10 cellular contexts compared by ENCODE assay signal in the genomic region with DNA sequence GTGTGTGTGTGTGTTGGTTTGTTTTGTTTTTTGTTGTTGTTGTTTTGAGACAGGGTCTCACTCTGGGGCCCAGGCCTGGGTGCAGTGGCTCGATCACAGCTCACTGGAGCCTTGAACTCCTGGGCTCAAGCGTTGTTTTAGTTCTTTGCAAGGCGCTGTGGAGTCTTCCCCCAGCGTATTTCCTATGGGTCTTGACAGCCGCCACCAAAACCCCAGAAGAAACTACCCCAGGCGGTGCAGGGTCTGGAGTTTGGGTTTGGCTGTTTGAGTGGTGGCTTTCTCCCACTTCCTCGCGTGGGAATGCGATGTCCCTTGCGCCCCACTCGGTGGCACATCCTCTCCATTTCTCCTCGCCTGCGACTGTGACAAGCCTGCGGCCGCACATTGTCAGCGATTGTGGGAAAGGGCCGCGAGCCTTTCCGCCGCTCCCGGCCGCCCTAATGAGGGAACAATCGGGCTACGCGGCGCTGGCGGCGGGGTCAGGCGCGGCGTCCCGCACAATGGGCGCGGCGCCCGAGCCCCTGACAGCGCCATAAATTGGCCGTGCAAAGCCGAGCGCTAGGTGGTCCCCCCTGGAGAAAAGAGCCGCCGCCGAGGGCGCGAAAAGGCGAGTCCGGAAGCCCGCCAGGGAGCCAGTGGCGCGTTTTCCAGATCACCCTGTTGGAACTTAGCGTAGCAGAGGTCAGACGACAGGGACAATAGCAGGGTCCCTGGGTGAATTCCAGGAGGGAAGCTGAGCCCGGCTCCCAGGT.
DNase-seq lines count a peak whose midpoint lies in the region; ATAC-seq and TF ChIP-seq lines count a peak whose summit lies in the region.
"Had no signal": no experiment of that assay in that cellular context is flagged by ENCODE, and none has a peak within 500 bp of the region (broad histone marks: within the 10 kb centered on the region; RNA-seq: fewer than 3 reads in every experiment).

No MANE protein-coding gene starts in this region.

- TF ChIP-seq RAD21 in liver (IDR thresholded peaks at IDR 0.05): no peak

- TF ChIP-seq CTCF in foreskin keratinocyte (conservative IDR thresholded peaks at IDR 0.05) (no peak), liver (IDR thresholded peaks at IDR 0.05; ENCODE audit: low read depth, low read length, missing input control) (no peak), WERI-Rb-1 (IDR thresholded peaks at IDR 0.05; ENCODE audit: low read depth, low read length) (no peak), GM13976 (IDR thresholded peaks at IDR 0.05; ENCODE audit: borderline replicate concordance, control extremely low read depth, extremely low read depth, insufficient read depth, missing control alignments) (no peak)

- H3K4me3 ChIP-seq in NT2/D1 (ENCODE audit: insufficient read length, low read depth) (peak overlapping the region; percentile 36), liver (ENCODE audit: low read depth in 1 of 3, low read length in 3 of 3) (peak overlapping the region in 1 of 3 donors; percentile 9), subcutaneous abdominal adipose tissue (ENCODE audit: low read depth in 1 of 5, low read length in 5 of 5) (peak overlapping the region; percentile 8 to 57 (median 43)), WERI-Rb-1 (ENCODE audit: low read depth, low read length) (no peak overlapping the region)

- 18% methylated on average over 53 of the region's 53 CpGs for WGBS in liver

- H3K9ac ChIP-seq in NT2/D1 (ENCODE audit: insufficient read length, low read depth) (peak overlapping the region; percentile 71), liver (ENCODE audit: low read depth in 1 of 2, low read length in 2 of 2) (no peak overlapping the region), subcutaneous abdominal adipose tissue (ENCODE audit: low read length in 5 of 5) (peak overlapping the region in 1 of 5 donors; percentile 6)

- H3K4me1 ChIP-seq in NT2/D1 (ENCODE audit: insufficient read depth, insufficient read length) (peaks cover 5% of the 10 kb centered on the region), foreskin keratinocyte (no peaks in the 10 kb centered on the region), liver (ENCODE audit: control insufficient read depth in 4 of 4, insufficient read depth in 4 of 4, low read length in 3 of 4) (peaks cover 0 to 7% (median 3%) of the 10 kb centered on the region in 4 donors), subcutaneous abdominal adipose tissue (ENCODE audit: control insufficient read depth in 5 of 5, insufficient read depth in 5 of 5, low read length in 5 of 5) (peaks cover 0 to 45% (median 18%) of the 10 kb centered on the region in 5 donors)

- H3K36me3 ChIP-seq in NT2/D1 (ENCODE audit: insufficient read depth, insufficient read length, low read length) (no peaks in the 10 kb centered on the region), liver (ENCODE audit: control insufficient read depth in 4 of 4, insufficient read depth in 3 of 4, low read depth in 1 of 4, low read length in 3 of 4) (no peaks in the 10 kb centered on the region), subcutaneous abdominal adipose tissue (ENCODE audit: control insufficient read depth in 5 of 5, insufficient read depth in 5 of 5, low read length in 5 of 5) (no peaks in the 10 kb centered on the region), WERI-Rb-1 (no peaks in the 10 kb centered on the region)
- H3K36me3 ChIP-seq: left lung had no signal

- H3K9me3 ChIP-seq in NT2/D1 (ENCODE audit: insufficient read depth, low read length): no peaks in the 10 kb centered on the region
- H3K9me3 ChIP-seq in liver (ENCODE audit: control insufficient read depth in 4 of 4, low read length in 3 of 4): no peaks in the 10 kb centered on the region
- H3K9me3 ChIP-seq in subcutaneous abdominal adipose tissue (ENCODE audit: control insufficient read depth in 5 of 5, low read length in 5 of 5): no peaks in the 10 kb centered on the region
- no peaks in the 10 kb centered on the region for H3K9me3 ChIP-seq in WERI-Rb-1 (ENCODE audit: severe bottlenecking)
- H3K9me3 ChIP-seq: left lung had no signal

- H3K27me3 ChIP-seq in NT2/D1 (ENCODE audit: insufficient read depth, insufficient read length) (peaks cover 10% of the 10 kb centered on the region), foreskin keratinocyte (peaks cover 34% of the 10 kb centered on the region), liver (ENCODE audit: control insufficient read depth in 4 of 4, insufficient read depth in 4 of 4, low read length in 3 of 4) (peaks cover 0 to 6% (median 3%) of the 10 kb centered on the region in 4 donors), subcutaneous abdominal adipose tissue (ENCODE audit: control insufficient read depth in 5 of 5, insufficient read depth in 4 of 5, low read length in 5 of 5) (peaks cover 0 to 5% (median 0%) of the 10 kb centered on the region in 5 donors), WERI-Rb-1 (ENCODE audit: insufficient read depth, low read depth, severe bottlenecking) (peaks cover 81% of the 10 kb centered on the region)

- DNase-seq in NT2/D1 (ENCODE audit: low read depth, low spot score): no peak
- DNase-seq in foreskin keratinocyte: no peak
- DNase-seq in activated naive CD4-positive, alpha-beta T cell treated with Interleukin-2 at 50 U/mL for 16 hours: no peak
- DNase-seq in WERI-Rb-1: no peak
- no peak for DNase-seq in DMS79 (lab: John Stamatoyannopoulos, UW)
- DNase-seq in GM13976 (ENCODE audit: low spot score): no peak
- DNase-seq: activated naive CD4-positive, alpha-beta T cell had no signal

- in situ Hi-C loops in GM13976 (cut with MboI; ENCODE audit: low sequenced_read_pairs, unreplicated experiment): no loop called here

- ATAC-seq in foreskin keratinocyte: peak; percentile 16

- H3K27ac ChIP-seq in foreskin keratinocyte: no peak overlapping the region
- H3K27ac ChIP-seq in liver (ENCODE audit: low read depth in 1 of 2, low read length in 2 of 2): no peak overlapping the region
- H3K27ac ChIP-seq in subcutaneous abdominal adipose tissue (ENCODE audit: low read depth, low read length): peak overlapping the region; percentile 15
- no peak overlapping the region for H3K27ac ChIP-seq in WERI-Rb-1

TF ChIP-seq in liver, 16 proteins besides CTCF, POLR2A, EP300 and RAD21:
- TF ChIP-seq ATF3 (IDR thresholded peaks at IDR 0.05) (no peak), NR2F2 (IDR thresholded peaks at IDR 0.05) (peak; percentile 17)
